ENCODE assay signal across 19 cellular contexts in genomic region chr20:6582449-6582848, GRCh38.
"Had no signal": no experiment of that assay in that cellular context is flagged by ENCODE, and none has a peak within 500 bp of the region (broad histone marks: within the 10 kb centered on the region; RNA-seq: fewer than 3 reads in every experiment).

No MANE protein-coding gene starts in this region.

- H3K27ac ChIP-seq: ascending aorta, SK-N-MC, VCaP had no signal

- H3K4me3 Mint-ChIP-seq: activated CD4-positive, alpha-beta memory T cell treated with anti-CD3 and anti-CD28 coated beads for 36 hours; activated CD4-positive, alpha-beta T cell treated with anti-CD3 and anti-CD28 coated beads, Interleukin-2, amount 10 ng/mL, durations not matched to agents 7 days and 5 days; activated naive CD8-positive, alpha-beta T cell treated with anti-CD3 and anti-CD28 coated beads, Interleukin-2, amount 50 U/mL, for 24 hours; activated T-cell treated with anti-CD3 and anti-CD28 coated beads, Interleukin-2, amount 50 U/mL, for 4 hours; T-cell had no signal

- H3K4me1 ChIP-seq: ascending aorta had no signal

- H3K9me3 Mint-ChIP-seq: activated CD4-positive, alpha-beta T cell treated with anti-CD3 and anti-CD28 coated beads, Interleukin-2, amount 10 ng/mL, durations not matched to agents 7 days and 5 days had no signal

- DNase-seq: activated CD4-positive, alpha-beta memory T cell treated with anti-CD3 and anti-CD28 coated beads for 36 hours; activated CD4-positive, alpha-beta T cell treated with anti-CD3 and anti-CD28 coated beads, Interleukin-2, amount 10 ng/mL, durations not matched to agents 7 days and 5 days; activated CD4-positive, CD25-positive, alpha-beta regulatory T cell; activated CD8-positive, alpha-beta memory T cell treated with anti-CD3 and anti-CD28 coated beads for 24 hours; activated effector memory CD4-positive, alpha-beta T cell treated with anti-CD3 and anti-CD28 coated beads, Interleukin-2, amount 50 U/mL, for 16 hours; activated naive CD4-positive, alpha-beta T cell treated with Interleukin-2 at 50 U/mL for 16 hours; activated naive CD8-positive, alpha-beta T cell treated with anti-CD3 and anti-CD28 coated beads, Interleukin-2, amount 50 U/mL, for 24 hours; activated T-cell treated with anti-CD3 and anti-CD28 coated beads, Interleukin-2, amount 50 U/mL, for 4 hours; NCI-H187 treated with DMSO at 0.1 percent for 48 hours; NCI-H226; NCI-H774; NK-92 treated with Interleukin-12 subunit alpha and Interleukin-12 subunit beta, amount 100 ng/mL, for 24 hours; T-cell had no signal

- H3K36me3 Mint-ChIP-seq: activated CD4-positive, alpha-beta memory T cell treated with anti-CD3 and anti-CD28 coated beads for 36 hours; brain; T-cell had no signal

- H3K36me3 ChIP-seq: ascending aorta, cardiac muscle cell had no signal

- H3K9me3 ChIP-seq: ascending aorta had no signal

- H3K4me3 ChIP-seq: ascending aorta, cardiac muscle cell, SK-N-MC had no signal

- H3K4me1 Mint-ChIP-seq: activated CD4-positive, alpha-beta T cell treated with anti-CD3 and anti-CD28 coated beads, Interleukin-2, amount 10 ng/mL, durations not matched to agents 7 days and 5 days; activated naive CD8-positive, alpha-beta T cell treated with anti-CD3 and anti-CD28 coated beads, Interleukin-2, amount 50 U/mL, for 24 hours; T-cell had no signal

- H3K27me3 Mint-ChIP-seq: activated CD4-positive, alpha-beta memory T cell treated with anti-CD3 and anti-CD28 coated beads for 36 hours; activated CD4-positive, alpha-beta T cell treated with anti-CD3 and anti-CD28 coated beads, Interleukin-2, amount 10 ng/mL, durations not matched to agents 7 days and 5 days; activated naive CD8-positive, alpha-beta T cell treated with anti-CD3 and anti-CD28 coated beads, Interleukin-2, amount 50 U/mL, for 24 hours; brain; T-cell had no signal

- ATAC-seq: activated naive CD4-positive, alpha-beta T cell treated with anti-CD3 and anti-CD28 coated beads, Interleukin-2, amount 50 U/mL, for 72 hours; activated naive CD8-positive, alpha-beta T cell treated with anti-CD3 and anti-CD28 coated beads, Interleukin-2, amount 50 U/mL, for 24 hours; activated T-cell treated with anti-CD3 and anti-CD28 coated beads, Interleukin-2, amount 50 U/mL, for 4 hours; T-cell had no signal

- H3K27me3 ChIP-seq: ascending aorta, cardiac muscle cell had no signal

- H3K27ac Mint-ChIP-seq: activated CD4-positive, alpha-beta memory T cell treated with anti-CD3 and anti-CD28 coated beads for 36 hours; activated CD4-positive, alpha-beta T cell treated with anti-CD3 and anti-CD28 coated beads, Interleukin-2, amount 10 ng/mL, durations not matched to agents 7 days and 5 days; activated naive CD4-positive, alpha-beta T cell treated with anti-CD3 and anti-CD28 coated beads, Interleukin-2, amount 50 U/mL, for 72 hours; activated naive CD8-positive, alpha-beta T cell treated with anti-CD3 and anti-CD28 coated beads, Interleukin-2, amount 50 U/mL, for 24 hours; brain; T-cell had no signal
